20 cellular contexts compared by ENCODE assay signal in genomic region chr1:228740991-228741390, GRCh38. TPM values are rescaled to one million over a fixed set of nuclear protein-coding genes. Genes with fewer than 3 reads are reported as not detected.
DNase-seq lines count a peak whose midpoint lies in the region; ATAC-seq and TF ChIP-seq lines count a peak whose summit lies in the region.
"Had no signal": no experiment of that assay in that cellular context is flagged by ENCODE, and none has a peak within 500 bp of the region (broad histone marks: within the 10 kb centered on the region; RNA-seq: fewer than 3 reads in every experiment).

No MANE protein-coding gene starts in this region.

- no peak overlapping the region for H2BK120ac ChIP-seq in trophoblast cell (ENCODE audit: insufficient read depth, low read length, poor library complexity)

- peaks cover 27% of the 10 kb centered on the region for H3K79me2 ChIP-seq in trophoblast cell (ENCODE audit: control insufficient read depth, insufficient read depth, low read length, poor library complexity)

- WGBS in trophoblast cell (ENCODE audit: extremely low coverage, insufficient coverage, insufficient read length), result no CpG with 5 or more reads among the region's 6 CpGs

- H3K18ac ChIP-seq in trophoblast cell (ENCODE audit: low read length), result no peak overlapping the region

- peak overlapping the region; percentile 64 for H3K4ac ChIP-seq in trophoblast cell (ENCODE audit: low read depth, low read length)

- peak overlapping the region in 49 of 59 donors; percentile 1 to 98 (median 83) for H3K4me3 ChIP-seq in dorsolateral prefrontal cortex
- no peak overlapping the region for H3K4me3 ChIP-seq in lower lobe of right lung
- H3K4me3 ChIP-seq in trophoblast cell (ENCODE audit: low read depth, low read length), result no peak overlapping the region
- H3K4me3 ChIP-seq in H7 (ENCODE audit: insufficient read depth, low read depth, low read length), result no peak overlapping the region
- H3K4me3 ChIP-seq: PC-9 had no signal

- H3K9me3 ChIP-seq in lower lobe of right lung, result no peaks in the 10 kb centered on the region
- H3K9me3 ChIP-seq in trophoblast cell (ENCODE audit: insufficient read depth, low read depth, low read length), result peaks cover 2% of the 10 kb centered on the region

- H3K79me1 ChIP-seq in trophoblast cell (ENCODE audit: low read length), result peaks cover 24% of the 10 kb centered on the region

- H3K36me3 ChIP-seq in lower lobe of right lung (peaks cover 33% of the 10 kb centered on the region), trophoblast cell (ENCODE audit: control insufficient read depth in 1 of 2, insufficient read depth in 2 of 2, low read length in 2 of 2) (peaks cover 39 to 55% of the 10 kb centered on the region in 2 experiments), H7 (replicated peaks; ENCODE audit: control insufficient read depth, insufficient read depth, low read length) (no peaks in the 10 kb centered on the region; the same call in 1 of the 2 replicates)

- H3K27me3 ChIP-seq in dorsolateral prefrontal cortex, result no peaks in the 10 kb centered on the region
- no peaks in the 10 kb centered on the region for H3K27me3 ChIP-seq in lower lobe of right lung (ENCODE audit: low read depth)
- H3K27me3 ChIP-seq in trophoblast cell (ENCODE audit: insufficient read depth, low read length), result no peaks in the 10 kb centered on the region
- peaks cover 7% of the 10 kb centered on the region for H3K27me3 ChIP-seq in H7 (ENCODE audit: control insufficient read depth, insufficient read depth, low read length)

- H2AFZ ChIP-seq in trophoblast cell (ENCODE audit: insufficient read depth, low read length, poor library complexity), result no peak overlapping the region
- H2AFZ ChIP-seq: PC-9 had no signal

- no peak overlapping the region for H3K9ac ChIP-seq in trophoblast cell (ENCODE audit: low read length)

- H3K27ac ChIP-seq in dorsolateral prefrontal cortex, result peak overlapping the region in 45 of 59 donors; percentile 5 to 99 (median 91)
- H3K27ac ChIP-seq in lower lobe of right lung, result peak overlapping the region; percentile 51
- H3K27ac ChIP-seq in trophoblast cell (ENCODE audit: low read depth, low read length), result peak overlapping the region; percentile 49
- H3K27ac ChIP-seq: HL-60, PC-9, RWPE1 had no signal

- DNase-seq in dorsolateral prefrontal cortex, result no peak
- DNase-seq in lower lobe of right lung, result no peak
- no peak for DNase-seq in trophoblast cell
- DNase-seq in H7, result no peak
- no peak for DNase-seq in LoVo (ENCODE audit: low spot score)
- DNase-seq in HUDEP-2 (lab: John Stamatoyannopoulos, UW; ENCODE audit: unreplicated experiment in 76 of 76), result no peak
- DNase-seq: AML-193, DMS 273 treated with DMSO at 0.1 percent for 48 hours, DND-41, IMR-90, NCI-H1048, NCI-H1436, NCI-H1930, NCI-H226, NCI-H524, PC-9 had no signal

- intact Hi-C loops in dorsolateral prefrontal cortex (cut with DNase I) (no loop called here), lower lobe of right lung (cut with DNase I) (no loop called here)

- H2BK5ac ChIP-seq in trophoblast cell (ENCODE audit: low read depth, low read length, poor library complexity), result no peak overlapping the region

- H2AK5ac ChIP-seq in trophoblast cell (ENCODE audit: low read length), result no peak overlapping the region

- no peak overlapping the region for H4K12ac ChIP-seq in trophoblast cell (ENCODE audit: low read depth, low read length)

- H3K4me2 ChIP-seq in trophoblast cell (ENCODE audit: low read length), result no peak overlapping the region
- H3K4me2 ChIP-seq: PC-9 had no signal

- no peak overlapping the region for H3K23ac ChIP-seq in trophoblast cell (ENCODE audit: low read length)

- ATAC-seq in lower lobe of right lung, result no peak
- no peak for ATAC-seq in HG03432 (IDR thresholded peaks at IDR 0.05; ENCODE audit: unreplicated experiment)

- H3K4me1 ChIP-seq in lower lobe of right lung (peaks cover 45% of the 10 kb centered on the region), trophoblast cell (ENCODE audit: control insufficient read depth in 1 of 2, insufficient read depth in 2 of 2, low read length in 2 of 2) (peaks cover 13 to 16% of the 10 kb centered on the region in 2 experiments)

- TF ChIP-seq CTCF in dorsolateral prefrontal cortex (IDR thresholded peaks at IDR 0.05 in 54 of 56, conservative IDR thresholded peaks at IDR 0.05 in 2 of 56; ENCODE audit: low read depth in 1 of 56, partially characterized antibody in 56 of 56) (no peak), lower lobe of right lung (IDR thresholded peaks at IDR 0.05) (no peak)

- H2BK12ac ChIP-seq in trophoblast cell (ENCODE audit: low read length), result no peak overlapping the region

- H4K8ac ChIP-seq in trophoblast cell (ENCODE audit: low read depth, low read length), result no peak overlapping the region

- no peak overlapping the region for H3K14ac ChIP-seq in trophoblast cell (ENCODE audit: low read length)

- H4K91ac ChIP-seq in trophoblast cell (ENCODE audit: low read depth, low read length), result no peak overlapping the region

RNA-seq across cellular contexts. Expression of gene RHOU, which starts 5.7 kb away (rescaled TPM):
- 100 to 1,000 TPM in 7 of 120 experiments, 10 to 100 TPM in 113; 15.0 to 156 (median 44.0) TPM for total RNA-seq in dorsolateral prefrontal cortex
- 22.9 TPM for total RNA-seq in lower lobe of right lung
- polyA plus RNA-seq in trophoblast cell (2013), result 150 and 156 TPM in 2 replicates
- total RNA-seq in H7 (2014; rRNA removed; shearing (Covaris generic)), result 11.0 and 17.6 TPM in 2 replicates
- total RNA-seq: HT1080, PC-9 had no signal

Comparison
In these comparisons a context has a peak if more than half of its experiments do, and no peak if none do; other contexts are left out.
1. H3K4me3 ChIP-seq: peak in dorsolateral prefrontal cortex (49 of 59); none in lower lobe of right lung (single experiment), trophoblast cell (single experiment) and H7 (single experiment).
2. Peak in every context shown above with its lines, with median percentiles within 50 percentile points of each other: H3K27ac ChIP-seq.